ENCODE assay signal across 1 cellular context in genomic region chr9:35840901-35841900, GRCh38.
TF ChIP-seq lines count a peak whose summit lies in the region.

No MANE protein-coding gene starts in this region.

TF ChIP-seq in HepG2, 621 proteins besides CTCF, POLR2A, EP300 and RAD21:
- TF ChIP-seq EED (CRISPR knock-in tag; IDR thresholded peaks at IDR 0.05) (no peak), HNF4G (IDR thresholded peaks at IDR 0.05; ENCODE audit: borderline replicate concordance, low read depth, low read length) (no peak), HNF4G (CRISPR knock-in tag; IDR thresholded peaks at IDR 0.05; ENCODE audit: borderline replicate concordance, low read depth) (no peak), ERF (CRISPR knock-in tag; IDR thresholded peaks at IDR 0.05) (no peak), ZSCAN31 (CRISPR knock-in tag; IDR thresholded peaks at IDR 0.05; ENCODE audit: low read depth) (no peak), ZFP36L2 (CRISPR knock-in tag; IDR thresholded peaks at IDR 0.05) (no peak), NR2C2 (CRISPR knock-in tag; IDR thresholded peaks at IDR 0.05; ENCODE audit: borderline replicate concordance) (no peak), LBX2 (CRISPR knock-in tag; IDR thresholded peaks at IDR 0.05; ENCODE audit: borderline replicate concordance) (no peak), LRRFIP1 (CRISPR knock-in tag; conservative IDR thresholded peaks at IDR 0.05) (no peak), TP53 (CRISPR knock-in tag; conservative IDR thresholded peaks at IDR 0.05) (no peak), PRDM4 (CRISPR knock-in tag; IDR thresholded peaks at IDR 0.05; ENCODE audit: borderline replicate concordance) (no peak), TGIF2 (CRISPR knock-in tag; IDR thresholded peaks at IDR 0.05) (no peak), ZSCAN5A (CRISPR knock-in tag; IDR thresholded peaks at IDR 0.05; ENCODE audit: borderline replicate concordance) (no peak), FUBP1 (CRISPR knock-in tag; IDR thresholded peaks at IDR 0.05; ENCODE audit: borderline replicate concordance) (no peak), MEF2D (CRISPR knock-in tag; IDR thresholded peaks at IDR 0.05) (no peak), ARHGAP35 (CRISPR knock-in tag; IDR thresholded peaks at IDR 0.05; ENCODE audit: borderline replicate concordance) (no peak), MNT (IDR thresholded peaks at IDR 0.05) (no peak), ZNF124 (CRISPR knock-in tag; IDR thresholded peaks at IDR 0.05) (no peak), TFDP2 (CRISPR knock-in tag; IDR thresholded peaks at IDR 0.05) (no peak), GATA4 (IDR thresholded peaks at IDR 0.05; ENCODE audit: borderline replicate concordance, low read depth) (no peak), SAP130 (CRISPR knock-in tag; IDR thresholded peaks at IDR 0.05; ENCODE audit: low read depth) (no peak)
TF ChIP-seq in HepG2: peak in this region for 0.
